8 cellular contexts compared by ENCODE assay signal in the genomic region with DNA sequence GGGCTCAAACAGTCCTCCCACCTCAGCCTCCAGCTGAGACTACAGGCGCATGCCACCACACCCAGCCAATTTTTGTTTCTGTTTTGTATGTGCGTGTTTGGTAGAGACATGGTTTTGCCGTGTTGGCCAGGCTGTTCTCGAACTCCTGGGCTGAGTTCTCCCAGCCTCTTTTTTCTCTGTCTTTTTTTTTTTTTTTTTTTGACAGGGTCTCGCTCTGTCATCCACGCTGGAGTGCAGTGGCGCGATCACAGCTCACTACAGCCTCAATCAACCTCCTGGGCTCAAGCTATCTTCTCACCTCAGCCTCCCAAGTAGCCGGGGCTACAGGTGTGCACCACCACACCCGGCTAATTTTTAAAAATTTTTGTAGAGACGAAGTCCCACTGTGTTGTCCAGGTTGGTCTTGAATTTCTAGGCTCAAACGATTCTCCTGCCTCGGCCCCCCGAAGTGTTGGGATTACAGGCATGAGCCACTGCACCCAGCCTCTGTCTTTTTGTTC. TPM values are rescaled to one million over a fixed set of nuclear protein-coding genes. Genes with fewer than 3 reads are reported as not detected.
DNase-seq lines count a peak whose midpoint lies in the region; ATAC-seq and TF ChIP-seq lines count a peak whose summit lies in the region.

No MANE protein-coding gene starts in this region.

- H2BK15ac ChIP-seq in mesendoderm (replicated peaks; ENCODE audit: low read depth), result no peak overlapping the region

- peak overlapping the region; percentile 66 to 93 (median 91) for H3K4me3 Mint-ChIP-seq in brain
- peak overlapping the region; percentile 93 for H3K4me3 Mint-ChIP-seq in type B pancreatic cell

- peaks cover 13% of the 10 kb centered on the region for H3K79me2 ChIP-seq in mesendoderm (ENCODE audit: control insufficient read depth, insufficient read depth, low read length)

- DNase-seq in activated T-cell treated with anti-CD3 and anti-CD28 coated beads, Interleukin-2, amount 50 U/mL, for 1 hour, result peak; percentile 27
- DNase-seq in activated T-cell treated with anti-CD3 and anti-CD28 coated beads for 4 hours (no peak), mesendoderm (no peak), type B pancreatic cell (ENCODE audit: extremely low spot score, unreplicated experiment) (no peak), middle frontal gyrus (ENCODE audit: extremely low spot score, low spot score) (no peak), iPS-NIHi11 (ENCODE audit: low spot score) (no peak)

- H3K9me3 Mint-ChIP-seq in brain, result peaks cover 0 to 4% (median 0%) of the 10 kb centered on the region in 5 experiments
- no peaks in the 10 kb centered on the region for H3K9me3 Mint-ChIP-seq in type B pancreatic cell

- H2BK120ac ChIP-seq in mesendoderm (ENCODE audit: low read depth, low read length), result no peak overlapping the region

- H3K4me3 ChIP-seq in mesendoderm (ENCODE audit: low read length), result no peak overlapping the region

- H3K4me1 Mint-ChIP-seq in brain (peaks cover 20% of the 10 kb centered on the region), type B pancreatic cell (ENCODE audit: unreplicated experiment) (peaks cover 4% of the 10 kb centered on the region)

- WGBS in mesendoderm (ENCODE audit: extremely low coverage, insufficient coverage, low lambda C conversion rate), result no CpG with 5 or more reads among the region's 14 CpGs

- H3K36me3 ChIP-seq in mesendoderm (ENCODE audit: control insufficient read depth, insufficient read depth, low read length), result no peaks in the 10 kb centered on the region

- no peak overlapping the region for H3K18ac ChIP-seq in mesendoderm (ENCODE audit: low read length)

- H3K4me1 ChIP-seq in mesendoderm (ENCODE audit: control insufficient read depth, low read depth, low read length), result no peaks in the 10 kb centered on the region

- H3K36me3 Mint-ChIP-seq in brain (no peaks in the 10 kb centered on the region), type B pancreatic cell (no peaks in the 10 kb centered on the region)

- TF ChIP-seq CTCF in brain (conservative IDR thresholded peaks at IDR 0.05) (no peak), type B pancreatic cell (conservative IDR thresholded peaks at IDR 0.05) (peak; percentile 19)

- no peak overlapping the region for H3K27ac ChIP-seq in mesendoderm (ENCODE audit: low read depth, low read length)

- H2BK5ac ChIP-seq in mesendoderm (ENCODE audit: low read length), result no peak overlapping the region

- peak overlapping the region; percentile 57 for H3K56ac ChIP-seq in mesendoderm (ENCODE audit: low read length)

- H3K27me3 ChIP-seq in mesendoderm (ENCODE audit: insufficient read depth, low read length, poor library complexity), result no peaks in the 10 kb centered on the region

- H3K79me1 ChIP-seq in mesendoderm (ENCODE audit: low read length), result no peaks in the 10 kb centered on the region

- no peak overlapping the region for H4K5ac ChIP-seq in mesendoderm (ENCODE audit: low read length)

- H3K27me3 Mint-ChIP-seq in brain (peaks cover 4% of the 10 kb centered on the region), type B pancreatic cell (no peaks in the 10 kb centered on the region)

- no peak overlapping the region for H3K23ac ChIP-seq in mesendoderm (ENCODE audit: low read length)

- H3K27ac Mint-ChIP-seq in brain, result peak overlapping the region; percentile 6 to 99 (median 95)
- peak overlapping the region; percentile 98 for H3K27ac Mint-ChIP-seq in type B pancreatic cell

- no peak overlapping the region for H4K8ac ChIP-seq in mesendoderm (ENCODE audit: low read depth, low read length)

- ATAC-seq in GM18498 (IDR thresholded peaks at IDR 0.05; ENCODE audit: unreplicated experiment), result no peak

- peak overlapping the region; percentile 2 for H3K4ac ChIP-seq in mesendoderm (ENCODE audit: low read depth, low read length)

- H2AK5ac ChIP-seq in mesendoderm (ENCODE audit: low read length), result no peak overlapping the region

- H3K4me2 ChIP-seq in mesendoderm (ENCODE audit: low read length), result no peak overlapping the region

- H3K9ac ChIP-seq in mesendoderm (ENCODE audit: low read length), result peak overlapping the region; percentile 58

RNA-seq across cellular contexts. Expression of gene DCAF1, which starts 0.9 kb away (rescaled TPM):
- polyA plus RNA-seq in brain (ENCODE audit: insufficient read depth, low read depth, low replicate concordance), result 14.5 TPM
- 16.3 TPM for polyA plus RNA-seq in mesendoderm (2013, experiment 1 of 2)
- 15.6 TPM for polyA plus RNA-seq in mesendoderm (2013, experiment 2 of 2)
- total RNA-seq in type B pancreatic cell (ENCODE audit: low replicate concordance), result 19.4 and 20.5 TPM in 2 replicates

RNA-seq across cellular contexts. Expression of gene RAD54L2, which starts 37.8 kb away (rescaled TPM):
- polyA plus RNA-seq in brain (ENCODE audit: insufficient read depth, low read depth, low replicate concordance), result 5.4 TPM
- 10.0 TPM for polyA plus RNA-seq in mesendoderm (2013, experiment 1 of 2)
- polyA plus RNA-seq in mesendoderm (2013, experiment 2 of 2), result 9.9 TPM
- 29.0 and 37.6 TPM in 2 replicates for total RNA-seq in type B pancreatic cell (ENCODE audit: low replicate concordance)
